ENCODE assay signal across 8 cellular contexts in the genomic region with DNA sequence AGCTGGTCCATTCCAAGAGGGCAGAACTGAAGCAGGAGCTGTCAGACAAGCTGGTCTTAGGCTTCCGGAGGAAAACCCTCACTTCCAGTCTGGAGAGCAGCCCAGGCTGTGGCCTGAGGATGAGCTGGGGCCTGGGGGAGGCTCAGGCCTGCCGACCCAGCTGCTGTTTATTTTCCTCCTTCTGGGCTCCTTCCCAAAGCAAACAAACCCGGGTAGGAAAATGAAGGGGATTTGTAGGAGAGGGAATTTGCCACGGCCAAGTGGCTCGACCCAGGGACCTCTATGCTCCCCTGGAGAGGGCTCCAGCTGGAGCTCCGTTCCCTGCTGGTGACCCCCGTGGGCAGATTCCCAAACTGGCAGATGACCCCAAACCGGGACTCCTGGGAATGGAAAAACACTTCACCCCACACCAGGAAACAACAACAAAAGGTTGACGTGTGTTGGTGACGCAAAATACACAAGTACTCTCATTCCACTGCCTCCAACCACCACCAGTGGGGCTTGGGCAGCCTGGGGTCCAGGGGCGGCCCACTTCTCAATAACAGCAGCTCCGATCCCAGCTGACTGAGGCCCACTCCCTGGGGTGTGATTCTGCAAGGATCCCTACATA. TPM values are rescaled to one million over a fixed set of nuclear protein-coding genes. Genes with fewer than 3 reads are reported as not detected.
DNase-seq lines count a peak whose midpoint lies in the region; ATAC-seq, FAIRE-seq and TF ChIP-seq lines count a peak whose summit lies in the region.

No MANE protein-coding gene starts in this region.

- intact Hi-C loops in breast epithelium (cut with DNase I; ENCODE audit: low total_unique reads), result no loop called here
- intact Hi-C loops in kidney (cut with DNase I), result no loop called here
- intact Hi-C loops in natural killer cell (cut with micrococcal nuclease), result no loop called here

- DNase-seq in AG08395 (ENCODE audit: low spot score), result peak; percentile 88
- peak; percentile 68 for DNase-seq in NCI-H146 treated with DMSO at 0.1 percent for 48 hours (lab: John Stamatoyannopoulos, UW; ENCODE audit: unreplicated experiment)
- peak; percentile 63 to 85 for DNase-seq in breast epithelium (ENCODE audit: low spot score in 2 of 2)
- peak; percentile 96 for DNase-seq in kidney
- DNase-seq in activated CD4-positive, alpha-beta T cell treated with anti-CD3 and anti-CD28 coated beads, Interleukin-2, amount 50 U/mL, for 1 hour, result no peak
- DNase-seq in natural killer cell, result no peak

- ATAC-seq in HG02763 (IDR thresholded peaks at IDR 0.05; ENCODE audit: unreplicated experiment) (no peak), natural killer cell (no peak)

- TF ChIP-seq POLR2A in breast epithelium (IDR thresholded peaks at IDR 0.05), result no peak

- peaks cover 26 to 66% of the 10 kb centered on the region in 2 donors for H3K4me1 ChIP-seq in breast epithelium
- H3K4me1 ChIP-seq in kidney (ENCODE audit: control insufficient read depth in 1 of 2, insufficient read depth in 1 of 2, low read depth in 1 of 2, low read length in 2 of 2), result peaks cover 63 to 70% of the 10 kb centered on the region in 2 donors

- H3K36me3 ChIP-seq in breast epithelium (no peaks in the 10 kb centered on the region), kidney (ENCODE audit: control insufficient read depth in 1 of 2, insufficient read depth in 2 of 2, low read length in 2 of 2) (peaks cover 4% of the 10 kb centered on the region in 2 donors)

- H3K27ac ChIP-seq in breast epithelium (peak overlapping the region; percentile 89 to 90), kidney (ENCODE audit: low read depth in 2 of 2, low read length in 2 of 2) (peak overlapping the region; percentile 95 to 96), temporal lobe (ENCODE audit: low read depth, low read length) (peak overlapping the region; percentile 78)

- no peak for FAIRE-seq in kidney (lab: Jason Lieb, UNC)

- H3K4me3 Mint-ChIP-seq in natural killer cell, result no peak overlapping the region

- no peaks in the 10 kb centered on the region for H3K9me3 Mint-ChIP-seq in natural killer cell

- H3K9ac ChIP-seq in kidney (ENCODE audit: low read length in 2 of 2), result peak overlapping the region; percentile 20 to 52

- H3K9me3 ChIP-seq in breast epithelium (no peaks in the 10 kb centered on the region), kidney (ENCODE audit: control insufficient read depth in 1 of 2, low read length in 2 of 2) (no peaks in the 10 kb centered on the region)

- H3K4me1 Mint-ChIP-seq in natural killer cell, result no peaks in the 10 kb centered on the region

- no peaks in the 10 kb centered on the region for H3K27me3 ChIP-seq in breast epithelium

- no peaks in the 10 kb centered on the region for H3K36me3 Mint-ChIP-seq in natural killer cell

- TF ChIP-seq CTCF in breast epithelium (IDR thresholded peaks at IDR 0.05) (no peak), kidney (IDR thresholded peaks at IDR 0.05; ENCODE audit: borderline replicate concordance, extremely low read depth, insufficient read depth) (peak; percentile 12), natural killer cell (IDR thresholded peaks at IDR 0.05) (no peak)

- H3K27ac Mint-ChIP-seq in natural killer cell, result no peak overlapping the region

- H3K4me3 ChIP-seq in breast epithelium (peak overlapping the region in 1 of 3 donors; percentile 48), kidney (ENCODE audit: low read length in 2 of 2) (peak overlapping the region in 1 of 2 donors; percentile 19)

- peaks cover 11 to 14% of the 10 kb centered on the region in 2 donors for H3K27me3 Mint-ChIP-seq in natural killer cell (ENCODE audit: low read depth in 2 of 2)

RNA-seq across cellular contexts. Expression of gene JUP, which starts 8.8 kb away (rescaled TPM):
- 100 to 1,000 TPM; 107 to 158 (median 121) TPM for total RNA-seq in breast epithelium
- 223 TPM for total RNA-seq in kidney
- polyA plus RNA-seq in kidney (ENCODE audit: insufficient read depth, low read depth, low replicate concordance), result 148 TPM
- 46.7 TPM for total RNA-seq in temporal lobe
- 10 to 100 TPM in 1 of 3 donors, 1 to 10 TPM in 2; 1.8 to 12.1 (median 2.0) TPM for total RNA-seq in natural killer cell

RNA-seq across cellular contexts. Expression of gene P3H4, which starts 34.1 kb away (rescaled TPM):
- total RNA-seq in breast epithelium, result 10 to 100 TPM in 2 of 3 donors, 1 to 10 TPM in 1; 6.2 to 19.0 (median 14.9) TPM
- total RNA-seq in kidney, result 13.6 TPM
- 13.7 TPM for polyA plus RNA-seq in kidney (ENCODE audit: insufficient read depth, low read depth, low replicate concordance)
- 8.1 TPM for total RNA-seq in temporal lobe
- total RNA-seq in natural killer cell, result 1 to 10 TPM; 6.9 to 8.9 (median 7.5) TPM

RNA-seq across cellular contexts. Expression of gene FKBP10, which starts 35.1 kb away (rescaled TPM):
- 10 to 100 TPM; 35.9 to 43.3 (median 39.4) TPM for total RNA-seq in breast epithelium
- 38.3 TPM for total RNA-seq in kidney
- polyA plus RNA-seq in kidney (ENCODE audit: insufficient read depth, low read depth, low replicate concordance), result 19.6 TPM
- 8.4 TPM for total RNA-seq in temporal lobe
- 1 to 10 TPM; 5.6 to 8.8 (median 6.0) TPM for total RNA-seq in natural killer cell

RNA-seq across cellular contexts. Expression of gene HAP1, which starts 43.2 kb away (rescaled TPM):
- total RNA-seq in breast epithelium (1 to 10 TPM in 1 of 3 donors, under 1 TPM in 1, not detected in 1; 0.33 to 2.2 TPM), kidney (1.3 TPM), temporal lobe (under 0.01 TPM), natural killer cell (not detected)
- 0.99 TPM for polyA plus RNA-seq in kidney (ENCODE audit: insufficient read depth, low read depth, low replicate concordance)

RNA-seq across cellular contexts. Expression of gene NT5C3B, which starts 58.3 kb away (rescaled TPM):
- total RNA-seq in breast epithelium (10 to 100 TPM; 50.2 to 83.9 (median 60.6) TPM), kidney (44.0 TPM), temporal lobe (87.3 TPM), natural killer cell (1 to 10 TPM; 9.1 to 10.0 (median 9.8) TPM)
- 88.0 TPM for polyA plus RNA-seq in kidney (ENCODE audit: insufficient read depth, low read depth, low replicate concordance)

Comparison
In these comparisons a context has a peak if more than half of its experiments do, and no peak if none do; other contexts are left out.
1. DNase-seq: peak in AG08395 (single experiment), NCI-H146 treated with DMSO at 0.1 percent for 48 hours (single experiment), breast epithelium (2 of 2) and kidney (single experiment); none in activated CD4-positive, alpha-beta T cell treated with anti-CD3 and anti-CD28 coated beads, Interleukin-2, amount 50 U/mL, for 1 hour (single experiment) and natural killer cell (single experiment).
2. Peak in every context shown above with its lines, with median percentiles within 50 percentile points of each other: H3K27ac ChIP-seq.